Comparison of ENCODE assay signal across 12 cellular contexts in genomic region chr2:157433335-157433890, GRCh38. TPM values are rescaled to one million over a fixed set of nuclear protein-coding genes. Genes with fewer than 3 reads are reported as not detected.
A peak's percentile ranks its signal among the peaks of the same experiment; 100 is the strongest.
DNase-seq lines count a peak whose midpoint lies in the region; ATAC-seq and TF ChIP-seq lines count a peak whose summit lies in the region.
"Had no signal": no experiment of that assay in that cellular context is flagged by ENCODE, and none has a peak within 500 bp of the region (broad histone marks: within the 10 kb centered on the region; RNA-seq: fewer than 3 reads in every experiment).

No MANE protein-coding gene starts in this region.

- H3K27ac Mint-ChIP-seq in CD8-positive, alpha-beta T cell = peak overlapping the region; percentile 91
- peak overlapping the region; percentile 90 for H3K27ac Mint-ChIP-seq in activated naive CD8-positive, alpha-beta T cell treated with anti-CD3 and anti-CD28 coated beads, Interleukin-2, amount 10 ng/mL, durations not matched to agents 7 days and 5 days

- peak overlapping the region; percentile 97 for H3K4me2 ChIP-seq in Karpas-422 (ENCODE audit: low read depth, low read length, poor library complexity, severe bottlenecking)
- H3K4me2 ChIP-seq in SK-N-SH = no peak overlapping the region

- H3K9me2 ChIP-seq in Karpas-422 (replicated peaks; ENCODE audit: insufficient read depth, low read length) = no peaks in the 10 kb centered on the region
- no peaks in the 10 kb centered on the region for H3K9me2 ChIP-seq in SK-N-SH

- intact Hi-C loops in CD8-positive, alpha-beta T cell (cut with DNase I, micrococcal nuclease) = loop anchor here (1.0 to 2.0 kb wide), 3 partner anchors 9 to 15 kb away; no protein-coding TSS in a partner anchor

- peak overlapping the region; percentile 44 for H3K27ac ChIP-seq in CD8-positive, alpha-beta T cell (ENCODE audit: low read depth, low read length)
- H3K27ac ChIP-seq in Karpas-422 (ENCODE audit: low read length) = peak overlapping the region; percentile 65
- H3K27ac ChIP-seq in mucosa of rectum (ENCODE audit: low read depth in 2 of 2, low read length in 2 of 2) = peak overlapping the region; percentile 26 to 50
- no peak overlapping the region for H3K27ac ChIP-seq in SK-N-SH (ENCODE audit: low read depth in 2 of 2, low read length in 1 of 2)

- H3K27me3 Mint-ChIP-seq in CD8-positive, alpha-beta T cell (ENCODE audit: low read depth) = no peaks in the 10 kb centered on the region
- H3K27me3 Mint-ChIP-seq in activated naive CD8-positive, alpha-beta T cell treated with anti-CD3 and anti-CD28 coated beads, Interleukin-2, amount 10 ng/mL, durations not matched to agents 7 days and 5 days = no peaks in the 10 kb centered on the region

- H3K4me3 ChIP-seq in CD8-positive, alpha-beta T cell (ENCODE audit: low read depth, low read length) = peak overlapping the region; percentile 57
- H3K4me3 ChIP-seq in Karpas-422 (ENCODE audit: low read length) (no peak overlapping the region), mucosa of rectum (ENCODE audit: low read length in 2 of 2) (peak overlapping the region in 1 of 2 donors; percentile 20), SK-N-SH (ENCODE audit: low read depth in 2 of 2, low read length in 1 of 2) (no peak overlapping the region)
- H3K4me3 ChIP-seq: HAP-1 had no signal

- H4K20me1 ChIP-seq in Karpas-422 (ENCODE audit: insufficient read depth, low read depth, low read length) (no peaks in the 10 kb centered on the region), SK-N-SH (ENCODE audit: insufficient read depth) (no peaks in the 10 kb centered on the region)

- POLR2A ChIA-PET in CD8-positive, alpha-beta T cell (lab: Charles Lee) = interaction anchor here (0.6 to 10.2 kb wide), 8 partner anchors 8 to 88 kb away, joined by 3 to 105 read pairs (median 4); partner anchors contain the start of gene CYTIP
- POLR2A ChIA-PET in activated naive CD8-positive, alpha-beta T cell treated with anti-CD3 and anti-CD28 coated beads, Interleukin-2, amount 10 ng/mL, durations not matched to agents 7 days and 5 days (lab: Charles Lee) = interaction anchor here (1.5 to 18.8 kb wide), 10 partner anchors 3 to 102 kb away, joined by 4 to 470 read pairs (median 16); partner anchors contain the start of gene CYTIP
- POLR2A ChIA-PET in SK-N-SH (lab: Yijun Ruan, JAX) = no interaction called here

- no peak for TF ChIP-seq RAD21 in SK-N-SH (IDR thresholded peaks at IDR 0.05; ENCODE audit: low read length)

- no peaks in the 10 kb centered on the region for H3F3A ChIP-seq in SK-N-SH (replicated peaks; ENCODE audit: insufficient read depth)

- TF ChIP-seq EP300 in SK-N-SH (IDR thresholded peaks at IDR 0.05; ENCODE audit: borderline replicate concordance in 1 of 2, low read depth in 1 of 2, low read length in 1 of 2) = no peak

- H3K4me1 Mint-ChIP-seq in CD8-positive, alpha-beta T cell (ENCODE audit: low read depth) = peaks cover 85% of the 10 kb centered on the region
- H3K4me1 Mint-ChIP-seq in activated naive CD8-positive, alpha-beta T cell treated with anti-CD3 and anti-CD28 coated beads, Interleukin-2, amount 10 ng/mL, durations not matched to agents 7 days and 5 days = peaks cover 74% of the 10 kb centered on the region

- no peak overlapping the region for H3K9ac ChIP-seq in Karpas-422 (ENCODE audit: low read length)
- peak overlapping the region in 1 of 2 donors; percentile 3 for H3K9ac ChIP-seq in mucosa of rectum (ENCODE audit: low read depth in 1 of 2, low read length in 2 of 2)
- H3K9ac ChIP-seq in SK-N-SH = no peak overlapping the region

- CTCF ChIA-PET in CD8-positive, alpha-beta T cell (lab: Charles Lee) = interaction anchor here (0.8 to 17.8 kb wide), 9 partner anchors 10 to 109 kb away, joined by 3 to 303 read pairs (median 5); partner anchors contain the start of genes CYTIP and ERMN
- CTCF ChIA-PET in SK-N-SH (lab: Yijun Ruan, JAX) = interaction anchor here (0.8 to 1.0 kb wide), 2 partner anchors 59 to 106 kb away, joined by 3 read pairs; no protein-coding TSS in a partner anchor

- TF ChIP-seq CTCF in CD8-positive, alpha-beta T cell (IDR thresholded peaks at IDR 0.05) = no peak
- no peak for TF ChIP-seq CTCF in SK-N-SH (IDR thresholded peaks at IDR 0.05)

- no peak overlapping the region for H2AFZ ChIP-seq in Karpas-422 (ENCODE audit: low read length)
- H2AFZ ChIP-seq in SK-N-SH (ENCODE audit: low read depth) = no peak overlapping the region

- no peaks in the 10 kb centered on the region for H3K27me3 ChIP-seq in CD8-positive, alpha-beta T cell (ENCODE audit: insufficient read depth, low read length)
- no peaks in the 10 kb centered on the region for H3K27me3 ChIP-seq in Karpas-422 (ENCODE audit: low read length)
- no peaks in the 10 kb centered on the region for H3K27me3 ChIP-seq in mucosa of rectum (ENCODE audit: control insufficient read depth in 2 of 2, insufficient read depth in 2 of 2, low read length in 2 of 2)
- H3K27me3 ChIP-seq in SK-N-SH (ENCODE audit: insufficient read depth) = no peaks in the 10 kb centered on the region; the same call in 1 of the 2 replicates

- 0% methylated on average over 1 of the region's 1 CpG for WGBS in SK-N-SH (ENCODE audit: low lambda C conversion rate)

- peaks cover 64% of the 10 kb centered on the region for H3K4me1 ChIP-seq in CD8-positive, alpha-beta T cell (ENCODE audit: insufficient read depth, low read length)
- H3K4me1 ChIP-seq in Karpas-422 (ENCODE audit: low read length) = peaks cover 65% of the 10 kb centered on the region
- peaks cover 16 to 27% of the 10 kb centered on the region in 2 donors for H3K4me1 ChIP-seq in mucosa of rectum (ENCODE audit: control insufficient read depth in 2 of 2, insufficient read depth in 2 of 2, low read length in 2 of 2)
- no peaks in the 10 kb centered on the region for H3K4me1 ChIP-seq in SK-N-SH (ENCODE audit: control insufficient read depth in 1 of 2, insufficient read depth in 2 of 2, low read depth in 1 of 2, low read length in 1 of 2)

- H3K79me2 ChIP-seq in Karpas-422 (ENCODE audit: low read length) = peaks cover 77% of the 10 kb centered on the region
- H3K79me2 ChIP-seq in SK-N-SH (ENCODE audit: insufficient read depth) = no peaks in the 10 kb centered on the region

- H3K36me3 ChIP-seq in CD8-positive, alpha-beta T cell (ENCODE audit: insufficient read depth, low read length) = peaks cover 42% of the 10 kb centered on the region
- H3K36me3 ChIP-seq in Karpas-422 (ENCODE audit: insufficient read depth, low read length) = peaks cover 65% of the 10 kb centered on the region
- H3K36me3 ChIP-seq in mucosa of rectum (ENCODE audit: control insufficient read depth in 2 of 2, insufficient read depth in 2 of 2, low read length in 2 of 2) = peaks cover under 1 to 17% of the 10 kb centered on the region in 2 donors
- no peaks in the 10 kb centered on the region for H3K36me3 ChIP-seq in SK-N-SH (replicated peaks in 1 of 2; ENCODE audit: control insufficient read depth in 1 of 2, insufficient read depth in 2 of 2, low read length in 1 of 2)
- H3K36me3 ChIP-seq: HAP-1 had no signal

- peak overlapping the region; percentile 80 for H3K4me3 Mint-ChIP-seq in CD8-positive, alpha-beta T cell
- H3K4me3 Mint-ChIP-seq in activated naive CD8-positive, alpha-beta T cell treated with anti-CD3 and anti-CD28 coated beads, Interleukin-2, amount 10 ng/mL, durations not matched to agents 7 days and 5 days = peak overlapping the region; percentile 81

- DNase-seq in CD8-positive, alpha-beta T cell = no peak
- DNase-seq in Karpas-422 = no peak
- no peak for DNase-seq in activated naive CD8-positive, alpha-beta T cell treated with anti-CD3 and anti-CD28 coated beads, Interleukin-2, amount 10 ng/mL, durations not matched to agents 7 days and 5 days
- no peak for DNase-seq in SK-N-SH
- no peak for DNase-seq in glomerular visceral epithelial cell (ENCODE audit: extremely low spot score)
- DNase-seq: activated CD8-positive, alpha-beta memory T cell treated with anti-CD3 and anti-CD28 coated beads, Interleukin-2, amount 50 U/mL, for 48 hours; caudate nucleus; NCI-H2081 treated with DMSO at 0.1 percent for 48 hours had no signal

- no peaks in the 10 kb centered on the region for H3K9me3 ChIP-seq in CD8-positive, alpha-beta T cell (ENCODE audit: low read length)
- H3K9me3 ChIP-seq in Karpas-422 (ENCODE audit: low read length) = no peaks in the 10 kb centered on the region
- H3K9me3 ChIP-seq in mucosa of rectum (ENCODE audit: control insufficient read depth in 2 of 2, low read length in 2 of 2) = no peaks in the 10 kb centered on the region
- H3K9me3 ChIP-seq in SK-N-SH = no peaks in the 10 kb centered on the region
- H3K9me3 ChIP-seq: HAP-1 had no signal

- peak; percentile 10 for ATAC-seq in CD8-positive, alpha-beta T cell
- peak; percentile 11 for ATAC-seq in activated naive CD8-positive, alpha-beta T cell treated with anti-CD3 and anti-CD28 coated beads, Interleukin-2, amount 10 ng/mL, durations not matched to agents 7 days and 5 days (ENCODE audit: low read depth)
- ATAC-seq in GM21447 (IDR thresholded peaks at IDR 0.05; ENCODE audit: unreplicated experiment) (no peak), HG03439 (IDR thresholded peaks at IDR 0.05; ENCODE audit: unreplicated experiment) (no peak)

- H3K9me3 Mint-ChIP-seq in CD8-positive, alpha-beta T cell = no peaks in the 10 kb centered on the region
- H3K9me3 Mint-ChIP-seq in activated naive CD8-positive, alpha-beta T cell treated with anti-CD3 and anti-CD28 coated beads, Interleukin-2, amount 10 ng/mL, durations not matched to agents 7 days and 5 days = no peaks in the 10 kb centered on the region

- H3K36me3 Mint-ChIP-seq in CD8-positive, alpha-beta T cell = peaks cover 95% of the 10 kb centered on the region
- H3K36me3 Mint-ChIP-seq in activated naive CD8-positive, alpha-beta T cell treated with anti-CD3 and anti-CD28 coated beads, Interleukin-2, amount 10 ng/mL, durations not matched to agents 7 days and 5 days = peaks cover 88% of the 10 kb centered on the region

TF ChIP-seq in SK-N-SH, 30 proteins besides CTCF, POLR2A, EP300 and RAD21 (continues in another document):
- no peak for TF ChIP-seq ELF1 (IDR thresholded peaks at IDR 0.05)
- no peak for TF ChIP-seq JUND (IDR thresholded peaks at IDR 0.05)

RNA-seq across cellular contexts. Expression of gene CYTIP, which starts 10.5 kb away (rescaled TPM):
- total RNA-seq in CD8-positive, alpha-beta T cell = 100 to 1,000 TPM; 425 to 430 TPM
- 72.2 and 97.7 TPM in 2 replicates for total RNA-seq in Karpas-422 (2014; rRNA removed; shearing (Covaris generic); ENCODE audit: low replicate concordance)
- 100 to 1,000 TPM; 233 to 238 TPM for total RNA-seq in activated naive CD8-positive, alpha-beta T cell treated with anti-CD3 and anti-CD28 coated beads, Interleukin-2, amount 10 ng/mL, durations not matched to agents 7 days and 5 days
- not detected in 2 replicates for polyA plus RNA-seq in SK-N-SH (2012; rRNA removed)
- polyA plus RNA-seq in SK-N-SH (2012; cell fraction: cytosol; rRNA removed) = not detected in 2 replicates
- polyA plus RNA-seq in SK-N-SH (2012; cell fraction: nucleus; rRNA removed) = not detected in 2 replicates

Comparison
In these comparisons a context has a peak if more than half of its experiments do, and no peak if none do; other contexts are left out.
1. ATAC-seq: peak in CD8-positive, alpha-beta T cell (single experiment) and activated naive CD8-positive, alpha-beta T cell treated with anti-CD3 and anti-CD28 coated beads, Interleukin-2, amount 10 ng/mL, durations not matched to agents 7 days and 5 days (single experiment); none in GM21447 (single experiment) and HG03439 (single experiment).
2. H3K27ac ChIP-seq: peak in CD8-positive, alpha-beta T cell (single experiment), Karpas-422 (single experiment) and mucosa of rectum (2 of 2); none in SK-N-SH (0 of 2).